In the genomic region with DNA sequence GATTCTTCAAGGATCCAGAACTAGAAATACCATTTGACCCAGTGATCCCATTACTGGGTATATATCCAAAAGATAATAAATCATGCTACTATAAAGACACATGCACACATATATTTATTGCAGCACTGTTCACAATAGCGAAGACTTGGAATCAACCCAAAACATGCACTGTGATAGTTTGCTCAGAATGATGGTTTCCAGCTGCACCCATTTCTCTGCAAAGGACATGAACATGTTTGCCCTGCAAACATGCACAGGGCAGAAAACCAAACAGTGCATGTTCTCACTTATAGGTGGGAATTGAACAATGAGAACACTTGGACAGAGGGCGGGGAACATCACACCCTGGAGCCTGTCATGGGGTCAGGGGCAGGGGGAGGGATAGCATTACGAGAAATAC, we compare ENCODE assay signal across 7 cellular contexts.
A peak's percentile ranks its signal among the peaks of the same experiment; 100 is the strongest.
DNase-seq lines count a peak whose midpoint lies in the region; ATAC-seq and TF ChIP-seq lines count a peak whose summit lies in the region.
"Not testable (repeated sequence)": the region's sequence is repeated elsewhere in the genome, so short reads cannot be mapped to it uniquely, and the experiment has no call there.

No MANE protein-coding gene starts in this region.

- H3K9me3 Mint-ChIP-seq in HFFc6: not testable (repeated sequence)

- peak; percentile 73 for DNase-seq in DMS153 (lab: John Stamatoyannopoulos, UW)
- not testable (repeated sequence) for DNase-seq in HFFc6, mucosa of descending colon
- DNase-seq in NCI-H2081 (lab: John Stamatoyannopoulos, UW): peak; percentile 67 to 92
- DNase-seq in NCI-H748 (lab: John Stamatoyannopoulos, UW; ENCODE audit: unreplicated experiment): peak; percentile 89
- peak; percentile 25 for DNase-seq in RPMI7951 (ENCODE audit: low read depth)
- DNase-seq in islet precursor cell: peak; percentile 25

- not testable (repeated sequence) for H3K27me3 Mint-ChIP-seq in HFFc6 (ENCODE audit: insufficient read depth)

- ATAC-seq in mucosa of descending colon: peak; percentile 65

- not testable (repeated sequence) for TF ChIP-seq CTCF in HFFc6 (IDR thresholded peaks at IDR 0.05); mucosa of descending colon (IDR thresholded peaks at IDR 0.05)

- H3K9me3 ChIP-seq in mucosa of descending colon: not testable (repeated sequence)

- H3K4me3 Mint-ChIP-seq in HFFc6: peak overlapping the region; percentile 23; the same call in 1 of the 2 replicates

- H3K4me1 ChIP-seq in mucosa of descending colon (ENCODE audit: low read depth): not testable (repeated sequence)

- not testable (repeated sequence) for H3K36me3 Mint-ChIP-seq in HFFc6 (ENCODE audit: low read depth)

- not testable (repeated sequence) for H3K36me3 ChIP-seq in mucosa of descending colon (ENCODE audit: low read depth)

- intact Hi-C loops in mucosa of descending colon (cut with DNase I, micrococcal nuclease): not testable (repeated sequence)

- peaks cover 25% of the 10 kb centered on the region for H3K4me1 Mint-ChIP-seq in HFFc6 (ENCODE audit: low read depth)

- not testable (repeated sequence) for H3K4me3 ChIP-seq in mucosa of descending colon

- not testable (repeated sequence) for H3K27ac Mint-ChIP-seq in HFFc6
